In genomic region chr13:38657191-38657590, GRCh38 we compare ENCODE assay signal across 23 cellular contexts. TPM values are rescaled to one million over a fixed set of nuclear protein-coding genes. Genes with fewer than 3 reads are reported as not detected.
DNase-seq lines count a peak whose midpoint lies in the region; ATAC-seq and TF ChIP-seq lines count a peak whose summit lies in the region.
"Had no signal": no experiment of that assay in that cellular context is flagged by ENCODE, and none has a peak within 500 bp of the region (broad histone marks: within the 10 kb centered on the region; RNA-seq: fewer than 3 reads in every experiment).

No MANE protein-coding gene starts in this region.

- no peaks in the 10 kb centered on the region for H3K79me1 ChIP-seq in mesenchymal stem cell (replicated peaks; ENCODE audit: low read length, poor library complexity, severe bottlenecking)

- H2BK120ac ChIP-seq in mesenchymal stem cell (ENCODE audit: low read depth, low read length): no peak overlapping the region

- no peak overlapping the region for H2BK5ac ChIP-seq in mesenchymal stem cell (ENCODE audit: low read depth, low read length, poor library complexity, severe bottlenecking)

- peaks cover 2% of the 10 kb centered on the region for H3K9me3 Mint-ChIP-seq in Calu3 (ENCODE audit: low read depth, unreplicated experiment)
- H3K9me3 Mint-ChIP-seq: CD8-positive, alpha-beta memory T cell; neural progenitor cell had no signal

- peaks cover 42% of the 10 kb centered on the region for H3K4me1 Mint-ChIP-seq in Calu3 (ENCODE audit: low read depth, unreplicated experiment)
- H3K4me1 Mint-ChIP-seq in T-helper 17 cell: no peaks in the 10 kb centered on the region
- H3K4me1 Mint-ChIP-seq: activated CD4-positive, alpha-beta T cell treated with anti-CD3 and anti-CD28 coated beads for 36 hours; CD8-positive, alpha-beta memory T cell; IgD-negative memory B cell had no signal

- H3K27ac Mint-ChIP-seq in Calu3 (ENCODE audit: unreplicated experiment) (peak overlapping the region; percentile 74), T-helper 17 cell (no peak overlapping the region)
- H3K27ac Mint-ChIP-seq: activated CD4-positive, alpha-beta T cell treated with anti-CD3 and anti-CD28 coated beads for 36 hours; CD8-positive, alpha-beta memory T cell; IgD-negative memory B cell; neural progenitor cell had no signal

- no peak overlapping the region for H3K23ac ChIP-seq in mesenchymal stem cell (ENCODE audit: low read length in 2 of 2)

- H3K9me3 ChIP-seq in mesenchymal stem cell (ENCODE audit: control insufficient read depth, low read length) (no peaks in the 10 kb centered on the region), T-helper 17 cell (ENCODE audit: control insufficient read depth, low read length, poor library complexity, severe bottlenecking) (no peaks in the 10 kb centered on the region)
- H3K9me3 ChIP-seq: colonic mucosa, heart left ventricle, SJSA1, upper lobe of right lung had no signal

- no peak overlapping the region for H3K18ac ChIP-seq in mesenchymal stem cell (ENCODE audit: low read depth in 1 of 2, low read length in 2 of 2)

- H3K4me3 ChIP-seq in cardiac fibroblast (replicated peaks in 1 of 2; ENCODE audit: low read depth in 2 of 2, low read length in 2 of 2) (no peak overlapping the region), mesenchymal stem cell (ENCODE audit: insufficient read depth in 1 of 2, low read depth in 1 of 2, low read length in 2 of 2) (no peak overlapping the region)
- H3K4me3 ChIP-seq: colonic mucosa, heart left ventricle, neural progenitor cell, SJSA1, upper lobe of right lung had no signal

- no peaks in the 10 kb centered on the region for H3K36me3 Mint-ChIP-seq in Calu3 (ENCODE audit: insufficient read depth, unreplicated experiment)
- no peaks in the 10 kb centered on the region for H3K36me3 Mint-ChIP-seq in T-helper 17 cell (ENCODE audit: low read depth)
- H3K36me3 Mint-ChIP-seq: CD8-positive, alpha-beta memory T cell; IgD-negative memory B cell; neural progenitor cell had no signal

- TF ChIP-seq CTCF in Calu3 (IDR thresholded peaks at IDR 0.05; ENCODE audit: unreplicated experiment) (no peak), cardiac fibroblast (IDR thresholded peaks at IDR 0.05; ENCODE audit: low read depth, low read length) (no peak)

- H3K27ac ChIP-seq in mesenchymal stem cell (ENCODE audit: low read length, poor library complexity, severe bottlenecking): no peak overlapping the region
- H3K27ac ChIP-seq: colonic mucosa, heart left ventricle, neural progenitor cell, SJSA1, upper lobe of right lung had no signal

- H3K4ac ChIP-seq in mesenchymal stem cell (ENCODE audit: low read depth in 1 of 2, low read length in 2 of 2): no peak overlapping the region

- BruUV-seq in Calu3 (replicated peaks; lab: Mats Ljungman, UMichigan): no TSS peak

- CTCF ChIA-PET in Calu3 (lab: Charles Lee): no interaction called here

- H3K4me3 Mint-ChIP-seq in Calu3 (ENCODE audit: low read depth, unreplicated experiment) (no peak overlapping the region), T-helper 17 cell (no peak overlapping the region)
- H3K4me3 Mint-ChIP-seq: activated CD4-positive, alpha-beta T cell treated with anti-CD3 and anti-CD28 coated beads for 36 hours; CD8-positive, alpha-beta memory T cell; IgD-negative memory B cell; neural progenitor cell had no signal

- H2AFZ ChIP-seq in mesenchymal stem cell (ENCODE audit: low read depth, low read length): no peak overlapping the region
- H2AFZ ChIP-seq: neural progenitor cell had no signal

- no peak overlapping the region for H2BK15ac ChIP-seq in mesenchymal stem cell (ENCODE audit: low read depth, poor library complexity, severe bottlenecking)

- H3K4me2 ChIP-seq in mesenchymal stem cell (ENCODE audit: low read length, poor library complexity, severe bottlenecking): no peak overlapping the region
- H3K4me2 ChIP-seq: neural progenitor cell had no signal

- no peak overlapping the region for H3K14ac ChIP-seq in mesenchymal stem cell (ENCODE audit: low read length in 2 of 2)

- intact Hi-C loops in Calu3 (cut with micrococcal nuclease; ENCODE audit: unreplicated experiment): no loop called here

- H4K8ac ChIP-seq in mesenchymal stem cell (ENCODE audit: low read length): no peak overlapping the region

- H2AK5ac ChIP-seq in mesenchymal stem cell (ENCODE audit: low read length, severe bottlenecking): no peak overlapping the region

- no peaks in the 10 kb centered on the region for H3K36me3 ChIP-seq in mesenchymal stem cell (ENCODE audit: control insufficient read depth in 1 of 2, insufficient read depth in 2 of 2, low read depth in 1 of 2, low read length in 2 of 2)
- H3K36me3 ChIP-seq: colonic mucosa, heart left ventricle, neural progenitor cell, SJSA1, upper lobe of right lung had no signal

- H2BK12ac ChIP-seq in mesenchymal stem cell (ENCODE audit: low read length in 2 of 2): no peak overlapping the region

- ATAC-seq in GM21515 (IDR thresholded peaks at IDR 0.05; ENCODE audit: unreplicated experiment) (no peak), GM19455 (IDR thresholded peaks at IDR 0.05; ENCODE audit: unreplicated experiment) (no peak), T-helper 17 cell (no peak)
- ATAC-seq: activated CD4-positive, alpha-beta T cell treated with anti-CD3 and anti-CD28 coated beads for 36 hours; heart left ventricle; stimulated activated naive CD8-positive, alpha-beta T cell treated with anti-CD3 and anti-CD28 coated beads, Interleukin-15, Interleukin-2, amounts not matched to agents 100 U/mL and 50 U/mL, for 24 hours; upper lobe of right lung had no signal

- H4K91ac ChIP-seq in mesenchymal stem cell (ENCODE audit: low read length): no peak overlapping the region

- H3K27me3 Mint-ChIP-seq in Calu3 (ENCODE audit: unreplicated experiment) (no peaks in the 10 kb centered on the region), T-helper 17 cell (no peaks in the 10 kb centered on the region)
- H3K27me3 Mint-ChIP-seq: IgD-negative memory B cell had no signal

- 0% methylated on average over 1 of the region's 1 CpG for WGBS in mesenchymal stem cell

- H3K4me1 ChIP-seq in mesenchymal stem cell (ENCODE audit: control insufficient read depth, insufficient read depth, low read depth, low read length): peaks cover 2% of the 10 kb centered on the region
- H3K4me1 ChIP-seq: colonic mucosa, heart left ventricle, neural progenitor cell, SJSA1, upper lobe of right lung had no signal

- H3K27me3 ChIP-seq in mesenchymal stem cell (ENCODE audit: control insufficient read depth in 1 of 2, insufficient read depth in 1 of 2, low read length in 2 of 2): no peaks in the 10 kb centered on the region
- H3K27me3 ChIP-seq: colonic mucosa, heart left ventricle, neural progenitor cell, SJSA1, upper lobe of right lung had no signal

- DNase-seq in Calu3 (no peak), M059J (ENCODE audit: low read depth) (peak; percentile 52), cardiac fibroblast (ENCODE audit: low read depth in 2 of 2) (peak; percentile 16 to 28), mesenchymal stem cell (peak; percentile 38), T-helper 17 cell (no peak), retina (no peak)
- DNase-seq: activated CD4-positive, alpha-beta T cell treated with anti-CD3 and anti-CD28 coated beads for 36 hours; activated gamma-delta T cell; amygdala; CD8-positive, alpha-beta memory T cell; colonic mucosa; heart left ventricle; NCI-H2029; NCI-H524 treated with DMSO at 0.1 percent for 48 hours; stimulated activated naive CD8-positive, alpha-beta T cell treated with anti-CD3 and anti-CD28 coated beads, Interleukin-15, Interleukin-2, amounts not matched to agents 100 U/mL and 50 U/mL, for 24 hours; T-helper 9 cell; upper lobe of right lung had no signal

- H3K9ac ChIP-seq in mesenchymal stem cell (ENCODE audit: low read length): no peak overlapping the region
- H3K9ac ChIP-seq: neural progenitor cell had no signal

RNA-seq across cellular contexts. Expression of gene FREM2, which starts 29.7 kb away (rescaled TPM):
- total RNA-seq in Calu3 (2022) (23.1 and 25.4 TPM in 2 replicates), T-helper 17 cell (not detected)
- 0.12 and 0.76 TPM in 2 replicates for total RNA-seq in M059J (2014; rRNA removed; shearing (Covaris generic))
- under 0.01 TPM for polyA plus RNA-seq in mesenchymal stem cell (2013, experiment 1 of 2)
- not detected for polyA plus RNA-seq in mesenchymal stem cell (2013, experiment 2 of 2)
- total RNA-seq: activated CD4-positive, alpha-beta T cell treated with anti-CD3 and anti-CD28 coated beads for 36 hours; CD8-positive, alpha-beta memory T cell; endothelial cell of umbilical vein; SJSA1 had no signal
- polyA plus RNA-seq: CD8-positive, alpha-beta memory T cell; IgD-negative memory B cell had no signal

Comparison
In these comparisons a context has a peak if more than half of its experiments do, and no peak if none do; other contexts are left out.
1. DNase-seq: peak in M059J (single experiment), cardiac fibroblast (2 of 2) and mesenchymal stem cell (single experiment); none in Calu3 (single experiment), T-helper 17 cell (0 of 3) and retina (single experiment).
2. RNA of gene FREM2, which starts 29.7 kb away (total RNA-seq): 23.1 to 25.4 TPM in Calu3; 0.12 to 0.76 TPM in M059J and not detected in T-helper 17 cell; every median in the first group is over 10 times any median in the second.